In genomic region chr1:154567386-154568164, GRCh38 we compare ENCODE assay signal across 7 cellular contexts.
A peak's percentile ranks its signal among the peaks of the same experiment; 100 is the strongest.
DNase-seq lines count a peak whose midpoint lies in the region; ATAC-seq, FAIRE-seq and TF ChIP-seq lines count a peak whose summit lies in the region.

TSS of gene CHRNB2 (plus strand) at chr1:154567778. CDS start at chr1:154568045, 267 bp downstream.

- peak within 1 kb of the TSS in 1 of 2 donors; percentile 26 for H3K4me3 ChIP-seq in cardiac fibroblast (replicated peaks in 1 of 2; ENCODE audit: low read depth in 2 of 2, low read length in 2 of 2)

- TF ChIP-seq CTCF in cardiac fibroblast (IDR thresholded peaks at IDR 0.05; ENCODE audit: low read depth, low read length), result no peak

- DNase-seq in GM19239 (ENCODE audit: insufficient read length, low spot score), result peak; percentile 87
- DNase-seq in NCI-H2081 treated with DMSO at 0.1 percent for 48 hours (lab: John Stamatoyannopoulos, UW), result peak; percentile 66
- peak; percentile 30 to 57 (median 44) for DNase-seq in activated CD4-positive, CD25-positive, alpha-beta regulatory T cell (lab: John Stamatoyannopoulos, UW)
- peak; percentile 31 to 57 for DNase-seq in cardiac fibroblast (ENCODE audit: low read depth in 2 of 2)
- DNase-seq in kidney glomerular epithelial cell (lab: John Stamatoyannopoulos, UW), result peak; percentile 23
- peak; percentile 43 to 67 for DNase-seq in stimulated activated CD4-positive, alpha-beta T cell treated with anti-CD3 and anti-CD28 coated beads, Interleukin-1b, Interleukin-23, amount 100 ng/mL, for 4 hours (ENCODE audit: low read depth in 2 of 2)

- peak; percentile 55 for FAIRE-seq in GM19239 (lab: Jason Lieb, UNC)

- no peak for ATAC-seq in GM18517 (IDR thresholded peaks at IDR 0.05; ENCODE audit: unreplicated experiment)

Comparison
In these comparisons a context has a peak if more than half of its experiments do, and no peak if none do; other contexts are left out.
1. DNase-seq: peak in every context shown above with its lines; median percentile 87 in GM19239; 66 in NCI-H2081 treated with DMSO at 0.1 percent for 48 hours; 55 in stimulated activated CD4-positive, alpha-beta T cell treated with anti-CD3 and anti-CD28 coated beads, Interleukin-1b, Interleukin-23, amount 100 ng/mL, for 4 hours; 44 in activated CD4-positive, CD25-positive, alpha-beta regulatory T cell; 44 in cardiac fibroblast; 23 in kidney glomerular epithelial cell.